ENCODE assay signal across 20 cellular contexts in the genomic region with DNA sequence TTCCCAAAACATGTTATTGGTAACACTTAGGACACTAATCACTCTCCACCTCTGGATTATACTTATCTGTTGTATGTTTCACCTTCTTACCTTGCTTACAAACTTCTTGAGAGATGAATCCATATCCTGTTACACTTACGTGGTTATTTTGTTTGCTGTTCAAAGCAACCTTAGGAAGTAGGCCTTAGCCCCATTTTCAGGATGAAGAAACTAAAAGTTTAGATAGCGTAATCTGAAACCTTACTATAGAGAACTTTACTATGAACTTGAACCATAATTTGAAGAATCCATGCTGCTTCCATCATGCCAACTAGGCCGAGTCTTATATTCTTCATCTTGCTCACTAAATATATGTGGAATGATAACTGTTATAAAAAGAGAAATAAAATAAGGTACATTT. TPM values are rescaled to one million over a fixed set of nuclear protein-coding genes. Genes with fewer than 3 reads are reported as not detected.
DNase-seq lines count a peak whose midpoint lies in the region; ATAC-seq and TF ChIP-seq lines count a peak whose summit lies in the region.
"Had no signal": no experiment of that assay in that cellular context is flagged by ENCODE, and none has a peak within 500 bp of the region (broad histone marks: within the 10 kb centered on the region; RNA-seq: fewer than 3 reads in every experiment).

No MANE protein-coding gene starts in this region.

- intact Hi-C loops in ascending aorta (cut with DNase I): loop anchor here (5.0 kb wide), 1 partner anchor 312 kb away; a partner anchor contains a TSS
- intact Hi-C loops in natural killer cell (cut with micrococcal nuclease): loop anchor here (5.0 to 10.0 kb wide), 3 partner anchors 647 to 1972 kb away; a partner anchor contains a TSS
- intact Hi-C loops in thyroid gland (cut with DNase I): no loop called here

- CTCF ChIA-PET in CD8-positive, alpha-beta memory T cell (lab: Charles Lee): interaction anchor here (2.5 kb wide), 1 partner anchor 21 kb away, joined by 12 read pairs; no protein-coding TSS in a partner anchor

- no peak overlapping the region for H3K27ac ChIP-seq in BLaER1 treated with 17β-estradiol and CSF1 and Interleukin-3, amounts not matched to agents 10 nM and 100 nM
- H3K27ac ChIP-seq in CD8-positive, alpha-beta memory T cell (ENCODE audit: low read depth, low read length): no peak overlapping the region
- H3K27ac ChIP-seq in ascending aorta (peak overlapping the region; percentile 91 to 99), thyroid gland (no peak overlapping the region)
- H3K27ac ChIP-seq: pancreas had no signal

- H3K4me1 ChIP-seq in BLaER1 treated with 17β-estradiol and CSF1 and Interleukin-3, amounts not matched to agents 10 nM and 100 nM: peaks cover 33 to 53% (median 49%) of the 10 kb centered on the region in 10 experiments
- H3K4me1 ChIP-seq in CD8-positive, alpha-beta memory T cell (ENCODE audit: insufficient read depth, low read length): peaks cover 79% of the 10 kb centered on the region
- H3K4me1 ChIP-seq in ascending aorta (peaks cover 5 to 56% of the 10 kb centered on the region in 2 donors), thyroid gland (peaks cover 59 to 74% of the 10 kb centered on the region in 2 donors)

- peaks cover 9 to 29% (median 15%) of the 10 kb centered on the region in 11 experiments for H3K9me3 ChIP-seq in BLaER1 treated with 17β-estradiol and CSF1 and Interleukin-3, amounts not matched to agents 10 nM and 100 nM (replicated peaks in 1 of 11)
- no peaks in the 10 kb centered on the region for H3K9me3 ChIP-seq in CD8-positive, alpha-beta memory T cell (ENCODE audit: low read length)
- H3K9me3 ChIP-seq in ascending aorta: no peaks in the 10 kb centered on the region
- H3K9me3 ChIP-seq in thyroid gland: no peaks in the 10 kb centered on the region
- H3K9me3 ChIP-seq: pancreas had no signal

- no peaks in the 10 kb centered on the region for H3K9me3 Mint-ChIP-seq in CD8-positive, alpha-beta memory T cell
- no peaks in the 10 kb centered on the region for H3K9me3 Mint-ChIP-seq in natural killer cell
- H3K9me3 Mint-ChIP-seq: H9; stimulated activated naive B cell treated with anti-CD40 and anti-IgM and Interleukin-4, amounts not matched to agents 10 μg/mL and 1 μg/mL and 100 μg/mL, for 72 hours had no signal

- no peak for TF ChIP-seq CTCF in ascending aorta (IDR thresholded peaks at IDR 0.05)
- no peak for TF ChIP-seq CTCF in natural killer cell (IDR thresholded peaks at IDR 0.05)
- no peak for TF ChIP-seq CTCF in thyroid gland (IDR thresholded peaks at IDR 0.05)

- H3K27me3 ChIP-seq in BLaER1 treated with 17β-estradiol and CSF1 and Interleukin-3, amounts not matched to agents 10 nM and 100 nM: no peaks in the 10 kb centered on the region
- no peaks in the 10 kb centered on the region for H3K27me3 ChIP-seq in CD8-positive, alpha-beta memory T cell (ENCODE audit: insufficient read depth, low read length, poor library complexity, severe bottlenecking)
- H3K27me3 ChIP-seq in ascending aorta (no peaks in the 10 kb centered on the region), thyroid gland (no peaks in the 10 kb centered on the region)
- H3K27me3 ChIP-seq: pancreas had no signal

- no peak overlapping the region for H3K9ac ChIP-seq in BLaER1 treated with 17β-estradiol and CSF1 and Interleukin-3, amounts not matched to agents 10 nM and 100 nM

- DNase-seq in CD8-positive, alpha-beta memory T cell: no peak
- DNase-seq in ascending aorta (ENCODE audit: low spot score in 2 of 2): no peak
- no peak for DNase-seq in natural killer cell
- no peak for DNase-seq in thyroid gland
- DNase-seq in MV-4-11 (lab: John Stamatoyannopoulos, UW): no peak
- DNase-seq: erythroblast; H9; head of caudate nucleus; IMR-90; midbrain; NCI-H1105; NCI-H2171; NK-92 treated with Interleukin-12 subunit alpha and Interleukin-12 subunit beta, amount 100 ng/mL, for 24 hours; pancreas; SHP77; small intestine; stimulated activated naive B cell treated with anti-CD40 and anti-IgM and Interleukin-4, amounts not matched to agents 10 μg/mL and 1 μg/mL and 100 μg/mL, for 72 hours had no signal

- POLR2A ChIA-PET in CD8-positive, alpha-beta memory T cell (lab: Charles Lee): no interaction called here

- ATAC-seq in natural killer cell (no peak), GM19452 (IDR thresholded peaks at IDR 0.05; ENCODE audit: unreplicated experiment) (no peak), HG02938 (IDR thresholded peaks at IDR 0.05; ENCODE audit: unreplicated experiment) (no peak)
- ATAC-seq: pancreas; stimulated activated naive B cell treated with anti-CD40 and anti-IgM and Interleukin-4, amounts not matched to agents 10 μg/mL and 1 μg/mL and 100 μg/mL, for 72 hours had no signal

- H3K4me2 ChIP-seq in BLaER1 treated with 17β-estradiol and CSF1 and Interleukin-3, amounts not matched to agents 10 nM and 100 nM: peak overlapping the region in 10 of 11 experiments; percentile 49 to 93 (median 80); a peak in 11 of 22 replicates

- no peaks in the 10 kb centered on the region for H4K20me1 ChIP-seq in BLaER1 treated with 17β-estradiol and CSF1 and Interleukin-3, amounts not matched to agents 10 nM and 100 nM

- H3K27ac Mint-ChIP-seq in CD8-positive, alpha-beta memory T cell: peak overlapping the region in 7 of 8 donors; percentile 27 to 99 (median 97)
- peak overlapping the region; percentile 84 to 99 for H3K27ac Mint-ChIP-seq in natural killer cell
- H3K27ac Mint-ChIP-seq: H9 had no signal

- H3K36me3 ChIP-seq in BLaER1 treated with 17β-estradiol and CSF1 and Interleukin-3, amounts not matched to agents 10 nM and 100 nM: no peaks in the 10 kb centered on the region; a peak in 1 of 22 replicates
- no peaks in the 10 kb centered on the region for H3K36me3 ChIP-seq in CD8-positive, alpha-beta memory T cell (ENCODE audit: insufficient read depth, low read length)
- H3K36me3 ChIP-seq in ascending aorta (no peaks in the 10 kb centered on the region), thyroid gland (no peaks in the 10 kb centered on the region)
- H3K36me3 ChIP-seq: pancreas had no signal

- H3K4me1 Mint-ChIP-seq in CD8-positive, alpha-beta memory T cell: peaks cover 76 to 89% (median 88%) of the 10 kb centered on the region in 3 donors
- peaks cover 73 to 79% of the 10 kb centered on the region in 2 donors for H3K4me1 Mint-ChIP-seq in natural killer cell

- WGBS in thyroid gland, 2 donors: 97 to 98% methylated on average over 3 of the region's 3 CpGs

- H3K27me3 Mint-ChIP-seq in CD8-positive, alpha-beta memory T cell: no peaks in the 10 kb centered on the region
- H3K27me3 Mint-ChIP-seq in natural killer cell (ENCODE audit: low read depth in 2 of 2): no peaks in the 10 kb centered on the region
- H3K27me3 Mint-ChIP-seq: stimulated activated naive B cell treated with anti-CD40 and anti-IgM and Interleukin-4, amounts not matched to agents 10 μg/mL and 1 μg/mL and 100 μg/mL, for 72 hours had no signal

- H3K36me3 Mint-ChIP-seq in CD8-positive, alpha-beta memory T cell: peaks cover 5 to 19% (median 6%) of the 10 kb centered on the region in 3 donors
- H3K36me3 Mint-ChIP-seq in natural killer cell: no peaks in the 10 kb centered on the region

- no peak for TF ChIP-seq POLR2A in thyroid gland (IDR thresholded peaks at IDR 0.05)

- no peak overlapping the region for H3K4me3 ChIP-seq in BLaER1 treated with 17β-estradiol and CSF1 and Interleukin-3, amounts not matched to agents 10 nM and 100 nM
- peak overlapping the region; percentile 11 for H3K4me3 ChIP-seq in CD8-positive, alpha-beta memory T cell (ENCODE audit: low read length)
- peak overlapping the region in 1 of 2 donors; percentile 85 for H3K4me3 ChIP-seq in ascending aorta
- H3K4me3 ChIP-seq in thyroid gland (replicated peaks in 1 of 3): no peak overlapping the region
- H3K4me3 ChIP-seq: pancreas had no signal

- peak overlapping the region; percentile 34 to 97 (median 54) for H3K4me3 Mint-ChIP-seq in CD8-positive, alpha-beta memory T cell
- peak overlapping the region; percentile 93 for H3K4me3 Mint-ChIP-seq in natural killer cell
- H3K4me3 Mint-ChIP-seq: H9 had no signal

RNA-seq across cellular contexts. Expression of a gene that starts 4.6 kb away (rescaled TPM):
- 10 to 100 TPM; 58.4 to 59.0 TPM for total RNA-seq in CD8-positive, alpha-beta memory T cell
- 193 TPM for polyA plus RNA-seq in CD8-positive, alpha-beta memory T cell
- total RNA-seq in ascending aorta: 108 TPM
- 100 to 1,000 TPM; 220 to 269 (median 227) TPM for total RNA-seq in natural killer cell
- 100 to 1,000 TPM; 148 to 177 (median 158) TPM for total RNA-seq in thyroid gland

Comparison
In these comparisons a context has a peak if more than half of its experiments do, and no peak if none do; other contexts are left out.
1. H3K27ac ChIP-seq: peak in ascending aorta (2 of 2); none in BLaER1 treated with 17β-estradiol and CSF1 and Interleukin-3, amounts not matched to agents 10 nM and 100 nM (0 of 11), CD8-positive, alpha-beta memory T cell (single experiment) and thyroid gland (0 of 3).